ENCODE assay signal across 28 cellular contexts in the genomic region with DNA sequence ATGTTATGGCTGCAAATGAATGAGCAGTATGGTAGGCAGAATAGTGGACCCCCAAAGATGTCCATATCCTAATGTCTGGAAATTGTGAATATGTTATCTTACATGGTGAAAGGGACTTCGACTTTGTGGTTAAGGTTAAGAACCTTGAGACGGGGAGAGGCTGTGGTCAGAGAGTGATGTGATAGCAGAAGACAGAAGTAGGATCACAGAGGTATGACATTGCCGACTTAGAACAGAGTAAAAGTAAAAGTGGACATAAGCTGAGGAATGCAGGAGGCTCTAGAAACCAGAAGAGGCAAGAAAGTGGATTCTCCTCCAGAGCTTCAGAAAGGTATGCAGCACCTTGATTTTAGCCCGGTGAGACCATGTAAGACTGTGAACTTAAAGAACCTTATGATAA.
"Had no signal": no experiment of that assay in that cellular context is flagged by ENCODE, and none has a peak within 500 bp of the region (broad histone marks: within the 10 kb centered on the region; RNA-seq: fewer than 3 reads in every experiment).

No MANE protein-coding gene starts in this region.

- H3K27me3 Mint-ChIP-seq: activated CD4-positive, alpha-beta memory T cell treated with anti-CD3 and anti-CD28 coated beads, Interleukin-2, amount 10 ng/mL, durations not matched to agents 7 days and 5 days; brain had no signal

- ATAC-seq: activated CD4-positive, alpha-beta T cell treated with anti-CD3 and anti-CD28 coated beads for 36 hours; activated T-cell treated with anti-CD3 and anti-CD28 coated beads, Interleukin-2, amount 50 U/mL, for 72 hours; Panc1 had no signal

- H3K27ac Mint-ChIP-seq: activated CD4-positive, alpha-beta memory T cell treated with anti-CD3 and anti-CD28 coated beads, Interleukin-2, amount 10 ng/mL, durations not matched to agents 7 days and 5 days; activated CD4-positive, alpha-beta T cell treated with anti-CD3 and anti-CD28 coated beads for 36 hours; activated naive CD4-positive, alpha-beta T cell treated with anti-CD3 and anti-CD28 coated beads, Interleukin-2, amount 10 ng/mL, durations not matched to agents 7 days and 5 days; activated T-cell treated with anti-CD3 and anti-CD28 coated beads, Interleukin-2, amount 50 U/mL, for 72 hours; activated T-helper 2 cell treated with anti-CD3 and anti-CD28 coated beads, Interferon-gamma antibody, Interleukin-2, Interleukin-4, amounts not matched to agents 10 μg/mL and 5 μg/mL and 100 μg/mL, durations not matched to agents 14 hours and 24 hours and 36 hours; brain had no signal

- FAIRE-seq: astrocyte had no signal

- H3K36me3 Mint-ChIP-seq: activated naive CD4-positive, alpha-beta T cell treated with anti-CD3 and anti-CD28 coated beads, Interleukin-2, amount 10 ng/mL, durations not matched to agents 7 days and 5 days; brain had no signal

- H3K4me3 Mint-ChIP-seq: activated CD4-positive, alpha-beta memory T cell treated with anti-CD3 and anti-CD28 coated beads, Interleukin-2, amount 10 ng/mL, durations not matched to agents 7 days and 5 days; activated CD4-positive, alpha-beta T cell treated with anti-CD3 and anti-CD28 coated beads for 36 hours; activated naive CD4-positive, alpha-beta T cell treated with anti-CD3 and anti-CD28 coated beads, Interleukin-2, amount 10 ng/mL, durations not matched to agents 7 days and 5 days; activated T-cell treated with anti-CD3 and anti-CD28 coated beads, Interleukin-2, amount 50 U/mL, for 72 hours; brain; central memory CD8-positive, alpha-beta T cell had no signal

- H3K9me3 Mint-ChIP-seq: activated CD4-positive, alpha-beta memory T cell treated with anti-CD3 and anti-CD28 coated beads, Interleukin-2, amount 10 ng/mL, durations not matched to agents 7 days and 5 days; activated naive CD4-positive, alpha-beta T cell treated with anti-CD3 and anti-CD28 coated beads, Interleukin-2, amount 10 ng/mL, durations not matched to agents 7 days and 5 days; activated T-cell treated with anti-CD3 and anti-CD28 coated beads, Interleukin-2, amount 50 U/mL, for 72 hours; activated T-helper 2 cell treated with anti-CD3 and anti-CD28 coated beads, Interferon-gamma antibody, Interleukin-2, Interleukin-4, amounts not matched to agents 10 μg/mL and 5 μg/mL and 100 μg/mL, durations not matched to agents 14 hours and 24 hours and 36 hours; central memory CD8-positive, alpha-beta T cell had no signal

- DNase-seq: activated CD4-positive, alpha-beta memory T cell treated with anti-CD3 and anti-CD28 coated beads, Interleukin-2, amount 10 ng/mL, durations not matched to agents 7 days and 5 days; activated CD4-positive, alpha-beta T cell treated with anti-CD3 and anti-CD28 coated beads for 36 hours; activated CD4-positive, alpha-beta T cell treated with anti-CD3 and anti-CD28 coated beads, Interleukin-2, amount 50 U/mL, for 1 hour; activated gamma-delta T cell treated with Interleukin-2 at 50 U/mL for 16 hours; activated naive CD4-positive, alpha-beta T cell treated with anti-CD3 and anti-CD28 coated beads, Interleukin-2, amount 10 ng/mL, durations not matched to agents 7 days and 5 days; activated T-cell treated with anti-CD3 and anti-CD28 coated beads for 4 hours; activated T-cell treated with anti-CD3 and anti-CD28 coated beads, Interleukin-2, amount 50 U/mL, for 72 hours; amniotic stem cell; cortex of kidney; NCI-H1092 treated with DMSO at 0.1 percent for 48 hours; NCI-H1417 treated with DMSO at 0.1 percent for 48 hours; NCI-H1694; NCI-H2029; NCI-H2107; NCI-H2171 treated with DMSO at 0.1 percent for 48 hours; NCI-H226; NCI-H526; NCI-H774; Right ventricle myocardium superior; SJCRH30; SK-N-SH; SW 1271; WERI-Rb-1 had no signal

- H3K4me1 Mint-ChIP-seq: activated CD4-positive, alpha-beta T cell treated with anti-CD3 and anti-CD28 coated beads for 36 hours; activated naive CD4-positive, alpha-beta T cell treated with anti-CD3 and anti-CD28 coated beads, Interleukin-2, amount 10 ng/mL, durations not matched to agents 7 days and 5 days; central memory CD8-positive, alpha-beta T cell had no signal
